In the genomic region with DNA sequence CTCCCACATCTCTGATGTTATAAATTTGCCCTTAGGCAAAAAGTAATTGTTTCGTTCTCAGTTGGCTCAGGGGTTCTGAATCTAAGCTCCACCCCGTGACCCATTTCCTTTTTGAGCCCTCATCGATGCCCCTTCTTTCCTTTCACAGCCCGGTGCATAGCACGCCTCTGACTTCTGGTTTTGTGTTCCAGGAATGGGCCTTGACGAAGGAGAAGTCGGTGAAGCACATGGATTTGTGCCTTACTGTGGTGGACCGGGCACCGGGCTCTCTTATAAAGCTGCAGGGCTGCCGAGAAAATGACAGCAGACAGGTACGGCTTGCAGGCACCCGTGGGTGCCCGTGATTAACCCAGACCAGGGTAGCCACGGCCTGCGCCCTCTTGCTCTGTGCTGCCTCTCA, we compare ENCODE assay signal across 13 cellular contexts.
DNase-seq lines count a peak whose midpoint lies in the region; ATAC-seq, FAIRE-seq and TF ChIP-seq lines count a peak whose summit lies in the region.
"Had no signal": no experiment of that assay in that cellular context is flagged by ENCODE, and none has a peak within 500 bp of the region (broad histone marks: within the 10 kb centered on the region; RNA-seq: fewer than 3 reads in every experiment).

No MANE protein-coding gene starts in this region.

- ATAC-seq in activated T-helper 17 cell treated with anti-CD3 and anti-CD28 coated beads, Interleukin-2, amount 50 U/mL, for 72 hours (replicated peaks), result no peak
- no peak for ATAC-seq in naive thymus-derived CD4-positive, alpha-beta T cell
- ATAC-seq in GM21526 (IDR thresholded peaks at IDR 0.05; ENCODE audit: low FRiP score, unreplicated experiment), result no peak
- no peak for ATAC-seq in GM19397 (IDR thresholded peaks at IDR 0.05; ENCODE audit: unreplicated experiment)

- intact Hi-C loops in naive thymus-derived CD4-positive, alpha-beta T cell (cut with micrococcal nuclease), result loop anchor here (5.0 kb wide), 1 partner anchor 207 kb away; the partner anchor contains the start of gene GALNT2 (in 2 of the 2)

- POLR2A ChIA-PET in naive thymus-derived CD4-positive, alpha-beta T cell (lab: Charles Lee), result no interaction called here

- H3K27me3 Mint-ChIP-seq in activated T-helper 17 cell treated with anti-CD3 and anti-CD28 coated beads, Interleukin-2, amount 50 U/mL, for 72 hours, result no peaks in the 10 kb centered on the region
- H3K27me3 Mint-ChIP-seq in naive thymus-derived CD4-positive, alpha-beta T cell, result no peaks in the 10 kb centered on the region
- H3K27me3 Mint-ChIP-seq in progenitor cell of endocrine pancreas, result no peaks in the 10 kb centered on the region

- FAIRE-seq in GM12891 (lab: Jason Lieb, UNC), result peak; percentile 52

- DNase-seq in GM12891 (ENCODE audit: insufficient read length, low spot score) (no peak), progenitor cell of endocrine pancreas (ENCODE audit: low spot score, unreplicated experiment) (no peak), NCI-H1048 (lab: John Stamatoyannopoulos, UW) (no peak)
- DNase-seq in naive thymus-derived CD4-positive, alpha-beta T cell, result no peak
- DNase-seq: activated CD4-positive, alpha-beta T cell treated with anti-CD3 and anti-CD28 coated beads, Interleukin-2, amount 50 U/mL, for 48 hours; NCI-H1930; trophoblast cell had no signal

- H4K20me1 ChIP-seq in BLaER1 treated with 17β-estradiol and CSF1 and Interleukin-3, amounts not matched to agents 10 nM and 100 nM, result peaks cover 0 to 69% (median 25%) of the 10 kb centered on the region in 11 experiments; a peak in 14 of 22 replicates

- H3K4me1 ChIP-seq in BLaER1 treated with 17β-estradiol and CSF1 and Interleukin-3, amounts not matched to agents 10 nM and 100 nM, result peaks cover 42 to 86% (median 85%) of the 10 kb centered on the region in 10 experiments
- H3K4me1 ChIP-seq in naive thymus-derived CD4-positive, alpha-beta T cell (ENCODE audit: control insufficient read depth in 2 of 2, insufficient read depth in 2 of 2, low read length in 2 of 2), result peaks cover 4 to 9% of the 10 kb centered on the region in 2 donors
- H3K4me1 ChIP-seq: parathyroid adenoma had no signal

- no peak for TF ChIP-seq POLR2A in GM12891 (IDR thresholded peaks at IDR 0.05; ENCODE audit: low read depth, low read length)

- peak overlapping the region; percentile 36 to 88 (median 46) for H3K4me2 ChIP-seq in BLaER1 treated with 17β-estradiol and CSF1 and Interleukin-3, amounts not matched to agents 10 nM and 100 nM

- CTCF ChIA-PET in naive thymus-derived CD4-positive, alpha-beta T cell (lab: Charles Lee), result interaction anchor here (0.7 kb wide), 1 partner anchor 296 kb away, joined by 6 read pairs; no protein-coding TSS in a partner anchor

- 0 out of 22 replicates have a peak overlapping the region, but pooled peaks of 1 of the 11 experiments have one; percentile 6 for H3K9ac ChIP-seq in BLaER1 treated with 17β-estradiol and CSF1 and Interleukin-3, amounts not matched to agents 10 nM and 100 nM
- H3K9ac ChIP-seq: parathyroid adenoma had no signal

- no peak for TF ChIP-seq CTCF in progenitor cell of endocrine pancreas (IDR thresholded peaks at IDR 0.05; ENCODE audit: unreplicated experiment)

- H3K4me1 Mint-ChIP-seq in activated T-helper 17 cell treated with anti-CD3 and anti-CD28 coated beads, Interleukin-2, amount 50 U/mL, for 72 hours, result peaks cover 15% of the 10 kb centered on the region
- H3K4me1 Mint-ChIP-seq in naive thymus-derived CD4-positive, alpha-beta T cell, result peaks cover 10 to 75% (median 60%) of the 10 kb centered on the region in 7 donors
- peaks cover 1% of the 10 kb centered on the region for H3K4me1 Mint-ChIP-seq in progenitor cell of endocrine pancreas (ENCODE audit: low read depth)

- peak overlapping the region; percentile 68 for H3K27ac Mint-ChIP-seq in activated T-helper 17 cell treated with anti-CD3 and anti-CD28 coated beads, Interleukin-2, amount 50 U/mL, for 72 hours
- H3K27ac Mint-ChIP-seq in naive thymus-derived CD4-positive, alpha-beta T cell, result peak overlapping the region in 7 of 9 donors; percentile 14 to 81 (median 64)
- no peak overlapping the region for H3K27ac Mint-ChIP-seq in progenitor cell of endocrine pancreas

- no peaks in the 10 kb centered on the region for H3K9me3 ChIP-seq in BLaER1 treated with 17β-estradiol and CSF1 and Interleukin-3, amounts not matched to agents 10 nM and 100 nM (replicated peaks in 1 of 11)
- no peaks in the 10 kb centered on the region for H3K9me3 ChIP-seq in naive thymus-derived CD4-positive, alpha-beta T cell (ENCODE audit: control insufficient read depth in 2 of 3, low read length in 3 of 3)

- H3K36me3 Mint-ChIP-seq in activated T-helper 17 cell treated with anti-CD3 and anti-CD28 coated beads, Interleukin-2, amount 50 U/mL, for 72 hours (ENCODE audit: low read depth), result peaks cover 44% of the 10 kb centered on the region
- peaks cover 0 to 20% (median 8%) of the 10 kb centered on the region in 5 donors for H3K36me3 Mint-ChIP-seq in naive thymus-derived CD4-positive, alpha-beta T cell
- peaks cover 14% of the 10 kb centered on the region for H3K36me3 Mint-ChIP-seq in progenitor cell of endocrine pancreas (ENCODE audit: insufficient read depth)

- H3K4me3 Mint-ChIP-seq in activated T-helper 17 cell treated with anti-CD3 and anti-CD28 coated beads, Interleukin-2, amount 50 U/mL, for 72 hours, result no peak overlapping the region
- peak overlapping the region in 9 of 10 donors; percentile 12 to 64 (median 42) for H3K4me3 Mint-ChIP-seq in naive thymus-derived CD4-positive, alpha-beta T cell
- H3K4me3 Mint-ChIP-seq in progenitor cell of endocrine pancreas (ENCODE audit: low read depth), result no peak overlapping the region

- H3K9me3 Mint-ChIP-seq in activated T-helper 17 cell treated with anti-CD3 and anti-CD28 coated beads, Interleukin-2, amount 50 U/mL, for 72 hours, result no peaks in the 10 kb centered on the region
- H3K9me3 Mint-ChIP-seq in naive thymus-derived CD4-positive, alpha-beta T cell, result no peaks in the 10 kb centered on the region
- no peaks in the 10 kb centered on the region for H3K9me3 Mint-ChIP-seq in progenitor cell of endocrine pancreas (ENCODE audit: low read depth)

- H3K4me3 ChIP-seq in BLaER1 treated with 17β-estradiol and CSF1 and Interleukin-3, amounts not matched to agents 10 nM and 100 nM, result no peak overlapping the region
- no peak overlapping the region for H3K4me3 ChIP-seq in naive thymus-derived CD4-positive, alpha-beta T cell (ENCODE audit: low read length)

- H3K27me3 ChIP-seq in BLaER1 treated with 17β-estradiol and CSF1 and Interleukin-3, amounts not matched to agents 10 nM and 100 nM, result peaks cover 0 to 8% (median 0%) of the 10 kb centered on the region in 11 experiments; a peak in 1 of 22 replicates
- H3K27me3 ChIP-seq in naive thymus-derived CD4-positive, alpha-beta T cell (ENCODE audit: control insufficient read depth in 2 of 2, insufficient read depth in 2 of 2, low read length in 2 of 2), result no peaks in the 10 kb centered on the region

- H3K36me3 ChIP-seq in BLaER1 treated with 17β-estradiol and CSF1 and Interleukin-3, amounts not matched to agents 10 nM and 100 nM, result peaks cover 11 to 55% (median 33%) of the 10 kb centered on the region in 11 experiments; a peak in 20 of 22 replicates
- peaks cover 1 to 6% (median 3%) of the 10 kb centered on the region in 3 experiments for H3K36me3 ChIP-seq in naive thymus-derived CD4-positive, alpha-beta T cell (ENCODE audit: control insufficient read depth in 2 of 3, insufficient read depth in 3 of 3, low read length in 3 of 3)

- 0 out of 22 replicates have a peak overlapping the region, but pooled peaks of 1 of the 11 experiments have one; percentile 14 for H3K27ac ChIP-seq in BLaER1 treated with 17β-estradiol and CSF1 and Interleukin-3, amounts not matched to agents 10 nM and 100 nM
- H3K27ac ChIP-seq in naive thymus-derived CD4-positive, alpha-beta T cell (ENCODE audit: low read depth, low read length), result no peak overlapping the region
- H3K27ac ChIP-seq: parathyroid adenoma, RWPE1 had no signal

TF ChIP-seq in GM12891, 5 proteins besides CTCF, POLR2A, EP300 and RAD21:
- TF ChIP-seq POU2F2 (IDR thresholded peaks at IDR 0.05; ENCODE audit: low read depth, low read length) (no peak), POLR2AphosphoS5 (IDR thresholded peaks at IDR 0.05; ENCODE audit: low read depth, low read length) (no peak), SPI1 (IDR thresholded peaks at IDR 0.05; ENCODE audit: low read depth, low read length) (no peak), PAX5 (IDR thresholded peaks at IDR 0.05; ENCODE audit: insufficient read depth, low read length, severe bottlenecking) (no peak), TAF1 (IDR thresholded peaks at IDR 0.05; ENCODE audit: low read depth, low read length) (no peak)

Comparison
In these comparisons a context has a peak if more than half of its experiments do, and no peak if none do; other contexts are left out.
1. H3K4me3 Mint-ChIP-seq: peak in naive thymus-derived CD4-positive, alpha-beta T cell (9 of 10); none in activated T-helper 17 cell treated with anti-CD3 and anti-CD28 coated beads, Interleukin-2, amount 50 U/mL, for 72 hours (single experiment) and progenitor cell of endocrine pancreas (single experiment).